Comparison of ENCODE assay signal across 1 cellular context in genomic region chr5:154858972-154859950, GRCh38.
TF ChIP-seq lines count a peak whose summit lies in the region.

No MANE protein-coding gene starts in this region.

TF ChIP-seq in K562, 482 proteins besides CTCF, POLR2A, EP300 and RAD21 (continued from another document and continues in another):
- TF ChIP-seq ZBTB49 (CRISPR knock-in tag; IDR thresholded peaks at IDR 0.05; ENCODE audit: borderline replicate concordance) (no peak), SLC30A9 (CRISPR knock-in tag; IDR thresholded peaks at IDR 0.05) (no peak), NR2F6 (CRISPR knock-in tag; IDR thresholded peaks at IDR 0.05) (no peak), ETV1 (tag; conservative IDR thresholded peaks at IDR 0.05; ENCODE audit: low read depth) (no peak), ZNF592 (IDR thresholded peaks at IDR 0.05) (no peak), FOXM1 (IDR thresholded peaks at IDR 0.05; ENCODE audit: low read depth) (no peak), FOXM1 (CRISPR knock-in tag; IDR thresholded peaks at IDR 0.05; ENCODE audit: low read depth) (no peak), ZSCAN32 (CRISPR knock-in tag; IDR thresholded peaks at IDR 0.05) (no peak), MTA2 (IDR thresholded peaks at IDR 0.05; ENCODE audit: low read depth) (no peak), ZMIZ1 (IDR thresholded peaks at IDR 0.05; ENCODE audit: low read depth in 2 of 2, low read length in 2 of 2) (no peak), TCF3 (CRISPR knock-in tag; IDR thresholded peaks at IDR 0.05) (no peak), ZNF239 (CRISPR knock-in tag; IDR thresholded peaks at IDR 0.05) (no peak), TFAM (CRISPR knock-in tag; conservative IDR thresholded peaks at IDR 0.05) (no peak), ZNF584 (CRISPR knock-in tag; IDR thresholded peaks at IDR 0.05; ENCODE audit: low read depth) (no peak), KAT7 (CRISPR knock-in tag; IDR thresholded peaks at IDR 0.05; ENCODE audit: borderline replicate concordance) (no peak), SMARCA5 (IDR thresholded peaks at IDR 0.05) (peak; percentile 66; the same call in 1 of the 2 replicates), EP400 (IDR thresholded peaks at IDR 0.05) (no peak), HMGN3 (IDR thresholded peaks at IDR 0.05; ENCODE audit: borderline replicate concordance, extremely low read depth, insufficient read length, low read depth, low read length) (no peak), JUND (IDR thresholded peaks at IDR 0.05; ENCODE audit: borderline replicate concordance, low read depth, low read length) (no peak), JUND (tag; IDR thresholded peaks at IDR 0.05; ENCODE audit: borderline replicate concordance, low read depth, low read length) (no peak), PPARD (CRISPR knock-in tag; IDR thresholded peaks at IDR 0.05) (no peak), CCAR2 (IDR thresholded peaks at IDR 0.05; ENCODE audit: low read depth, low read length) (no peak), ADNP (tag; IDR thresholded peaks at IDR 0.05) (peak; percentile 50; the same call in 1 of the 2 replicates), STAT5A (IDR thresholded peaks at IDR 0.05; ENCODE audit: borderline replicate concordance, low read length) (no peak), KHSRP (IDR thresholded peaks at IDR 0.05) (peak; percentile 16; the same call in 1 of the 2 replicates), GABPB1 (CRISPR knock-in tag; IDR thresholded peaks at IDR 0.05) (no peak; the same call in 1 of the 2 replicates), CEBPG (CRISPR knock-in tag; IDR thresholded peaks at IDR 0.05) (no peak), CEBPG (tag; conservative IDR thresholded peaks at IDR 0.05 in 1 of 2, IDR thresholded peaks at IDR 0.05 in 1 of 2) (no peak), HDAC3 (IDR thresholded peaks at IDR 0.05; ENCODE audit: borderline replicate concordance, partially characterized antibody) (peak; percentile 34), SMAD2 (IDR thresholded peaks at IDR 0.05; ENCODE audit: low read depth, low read length) (no peak), CHD1 (IDR thresholded peaks at IDR 0.05; ENCODE audit: low read length) (no peak), ZNF79 (CRISPR knock-in tag; IDR thresholded peaks at IDR 0.05; ENCODE audit: low read depth) (no peak), FOXK1 (CRISPR knock-in tag; IDR thresholded peaks at IDR 0.05; ENCODE audit: borderline replicate concordance) (no peak), ZNF785 (CRISPR knock-in tag; IDR thresholded peaks at IDR 0.05) (no peak), ZNF408 (CRISPR knock-in tag; IDR thresholded peaks at IDR 0.05; ENCODE audit: low read depth) (no peak), GTF2A2 (tag; IDR thresholded peaks at IDR 0.05) (0 out of 2 replicates have a peak, but pooled peaks have one; percentile 39), NFIC (IDR thresholded peaks at IDR 0.05) (no peak), ETV6 (IDR thresholded peaks at IDR 0.05; ENCODE audit: borderline replicate concordance in 1 of 2, low read depth in 2 of 2, low read length in 1 of 2) (peak in 1 of 2 experiments; percentile 53; a peak in 1 of 4 replicates), ETV6 (CRISPR knock-in tag; IDR thresholded peaks at IDR 0.05; ENCODE audit: borderline replicate concordance) (no peak), FOXA1 (IDR thresholded peaks at IDR 0.05; ENCODE audit: borderline replicate concordance) (no peak), ZBTB26 (CRISPR knock-in tag; IDR thresholded peaks at IDR 0.05) (no peak), IFI16 (CRISPR knock-in tag; IDR thresholded peaks at IDR 0.05) (no peak), BHLHE40 (IDR thresholded peaks at IDR 0.05; ENCODE audit: low read length) (0 out of 2 replicates have a peak, but pooled peaks have one; percentile 41), RAD51 (IDR thresholded peaks at IDR 0.05; ENCODE audit: borderline replicate concordance, low read depth) (no peak), MAFG (tag; conservative IDR thresholded peaks at IDR 0.05) (no peak), BCLAF1 (IDR thresholded peaks at IDR 0.05; ENCODE audit: borderline replicate concordance in 1 of 2, control insufficient read depth in 1 of 2, low read depth in 2 of 2, low read length in 1 of 2) (no peak), ZNF644 (tag; IDR thresholded peaks at IDR 0.05; ENCODE audit: low read depth) (no peak), MYBL2 (IDR thresholded peaks at IDR 0.05; ENCODE audit: low read depth) (no peak), MYBL2 (CRISPR knock-in tag; IDR thresholded peaks at IDR 0.05; ENCODE audit: borderline replicate concordance) (no peak), BRCA1 (IDR thresholded peaks at IDR 0.05) (no peak), BRCA1 (CRISPR knock-in tag; IDR thresholded peaks at IDR 0.05) (no peak), ZNF263 (CRISPR knock-in tag; IDR thresholded peaks at IDR 0.05; ENCODE audit: borderline replicate concordance) (0 out of 2 replicates have a peak, but pooled peaks have one; percentile 10), MYC (IDR thresholded peaks at IDR 0.05; ENCODE audit: low read depth, low read length) (no peak), MYC (CRISPR knock-in tag; IDR thresholded peaks at IDR 0.05; ENCODE audit: borderline replicate concordance, low read depth) (no peak), ZNF696 (CRISPR knock-in tag; conservative IDR thresholded peaks at IDR 0.05) (no peak), TEAD1 (CRISPR knock-in tag; IDR thresholded peaks at IDR 0.05) (no peak), SRSF9 (IDR thresholded peaks at IDR 0.05; ENCODE audit: borderline replicate concordance, low read depth, low read length) (no peak), RBM25 (IDR thresholded peaks at IDR 0.05; ENCODE audit: low read depth, low read length, severe bottlenecking) (peak; percentile 84), JUN (IDR thresholded peaks at IDR 0.05; ENCODE audit: borderline replicate concordance, low read depth, low read length) (no peak), JUN (CRISPR knock-in tag; IDR thresholded peaks at IDR 0.05; ENCODE audit: borderline replicate concordance) (no peak), ZBTB12 (CRISPR knock-in tag; IDR thresholded peaks at IDR 0.05) (no peak), YY1 (IDR thresholded peaks at IDR 0.05; ENCODE audit: borderline replicate concordance in 1 of 3, control insufficient read depth in 1 of 3, extremely low read depth in 1 of 3, insufficient read depth in 3 of 3, insufficient read length in 1 of 3, insufficient replicate concordance in 2 of 3, low read depth in 1 of 3, low read length in 2 of 3) (no peak), HNRNPUL1 (IDR thresholded peaks at IDR 0.05; ENCODE audit: low read length) (no peak), ZNF384 (IDR thresholded peaks at IDR 0.05; ENCODE audit: low read depth, low read length) (no peak), NCOA2 (IDR thresholded peaks at IDR 0.05; ENCODE audit: partially characterized antibody in 2 of 2) (no peak)
